ENCODE assay signal across 9 cellular contexts in genomic region chr10:72309290-72310240, GRCh38. TPM values are rescaled to one million over a fixed set of nuclear protein-coding genes. Genes with fewer than 3 reads are reported as not detected.
A peak's percentile ranks its signal among the peaks of the same experiment; 100 is the strongest.
DNase-seq lines count a peak whose midpoint lies in the region; ATAC-seq, FAIRE-seq and TF ChIP-seq lines count a peak whose summit lies in the region.
"Had no signal": no experiment of that assay in that cellular context is flagged by ENCODE, and none has a peak within 500 bp of the region (broad histone marks: within the 10 kb centered on the region; RNA-seq: fewer than 3 reads in every experiment).

No MANE protein-coding gene starts in this region.

- peaks cover 0 to 14% (median 12%) of the 10 kb centered on the region in 4 experiments; a peak in 6 of 7 replicates for H3K4me1 ChIP-seq in H1 (replicated peaks in 1 of 4; ENCODE audit: control insufficient read depth in 3 of 4, insufficient read depth in 4 of 4, low read length in 3 of 4)

- H3K9me3 Mint-ChIP-seq in naive thymus-derived CD8-positive, alpha-beta T cell, result no peaks in the 10 kb centered on the region

- no peak overlapping the region for H3K4me3 ChIP-seq in AG10803 (ENCODE audit: low read length)
- no peak overlapping the region for H3K4me3 ChIP-seq in H1 (ENCODE audit: extremely low read depth in 1 of 4, insufficient read depth in 2 of 4, low read depth in 3 of 4, low read length in 4 of 4)

- H3K4me2 ChIP-seq in H1 (ENCODE audit: insufficient read depth in 1 of 2, low read depth in 2 of 2, low read length in 2 of 2), result peak overlapping the region in 1 of 2 experiments; percentile 23; a peak in 1 of 4 replicates

- peak overlapping the region; percentile 24 to 97 (median 78) for H3K27ac Mint-ChIP-seq in naive thymus-derived CD8-positive, alpha-beta T cell

- TF ChIP-seq POLR2A in H1 (IDR thresholded peaks at IDR 0.05; ENCODE audit: control extremely low read depth in 1 of 2, low read depth in 2 of 2, low read length in 2 of 2), result no peak

- no peak overlapping the region for H2BK120ac ChIP-seq in H1 (replicated peaks; ENCODE audit: low read depth, low read length)

- CTCF ChIA-PET in H1 (lab: Charles Lee; ENCODE audit: partially characterized antibody), result interaction anchor here (0.5 to 1.6 kb wide), 6 partner anchors 19 to 216 kb away, joined by 3 to 9 read pairs (median 5); no protein-coding TSS in a partner anchor

- DNase-seq in AG10803 (ENCODE audit: low read depth) (peak; percentile 75), NCI-H1694 (lab: John Stamatoyannopoulos, UW) (peak; percentile 63), H1 (ENCODE audit: low read depth in 1 of 2, low spot score in 2 of 2) (no peak), retina (no peak), DMS79 (lab: John Stamatoyannopoulos, UW) (no peak)
- DNase-seq in naive thymus-derived CD8-positive, alpha-beta T cell, result no peak
- DNase-seq: activated CD4-positive, alpha-beta T cell treated with anti-CD3 and anti-CD28 coated beads, Interleukin-2, amount 50 U/mL, for 4 hours had no signal

- TF ChIP-seq RAD21 in H1 (IDR thresholded peaks at IDR 0.05 in 1 of 2, conservative IDR thresholded peaks at IDR 0.05 in 1 of 2; ENCODE audit: low read depth in 2 of 2, low read length in 2 of 2), result no peak

- H4K20me1 ChIP-seq in H1 (replicated peaks in 1 of 2; ENCODE audit: control insufficient read depth in 1 of 2, insufficient read depth in 2 of 2, low read length in 2 of 2), result no peaks in the 10 kb centered on the region

- H3K36me3 ChIP-seq in H1 (ENCODE audit: control insufficient read depth in 2 of 4, insufficient read depth in 4 of 4, low read length in 3 of 4), result no peaks in the 10 kb centered on the region

- H3K23ac ChIP-seq in H1 (ENCODE audit: insufficient read length), result no peak overlapping the region

- H2AK5ac ChIP-seq in H1 (ENCODE audit: low read depth, low read length), result no peak overlapping the region

- peaks cover 35 to 79% (median 60%) of the 10 kb centered on the region in 4 donors for H3K4me1 Mint-ChIP-seq in naive thymus-derived CD8-positive, alpha-beta T cell

- no peak for TF ChIP-seq CTCF in AG10803 (conservative IDR thresholded peaks at IDR 0.05; ENCODE audit: low read length)
- TF ChIP-seq CTCF in H1 (IDR thresholded peaks at IDR 0.05; ENCODE audit: control extremely low read depth in 1 of 3, insufficient read depth in 1 of 3, low read depth in 1 of 3, low read length in 3 of 3), result no peak

- H3K79me1 ChIP-seq in H1 (ENCODE audit: low read depth, low read length), result no peaks in the 10 kb centered on the region

- no peaks in the 10 kb centered on the region for H3K9me3 ChIP-seq in H1 (ENCODE audit: insufficient read depth in 2 of 2, low read depth in 1 of 2, low read length in 1 of 2)

- H2BK5ac ChIP-seq in H1 (ENCODE audit: low read depth, low read length), result peak overlapping the region; percentile 19; the same call in 1 of the 2 replicates

- no peak overlapping the region for H4K5ac ChIP-seq in H1 (ENCODE audit: insufficient read length, low read depth, low read length)

- WGBS in H1 (ENCODE audit: extremely low coverage in 1 of 2, insufficient coverage in 1 of 2, insufficient read length in 1 of 2, insufficient replicate concordance in 2 of 2, low coverage in 1 of 2, low lambda C conversion rate in 2 of 2, missing lambda C conversion rate in 1 of 2), 2 experiments, result 83% methylated on average over 21 of the region's 21 CpGs; no CpG with 5 or more reads in 1 of the 2 experiments

- H3K79me2 ChIP-seq in H1 (ENCODE audit: control insufficient read depth in 1 of 2, insufficient read depth in 2 of 2, low read length in 2 of 2), result no peaks in the 10 kb centered on the region

- peaks cover 0 to 3% (median 0%) of the 10 kb centered on the region in 4 experiments; a peak in 1 of 7 replicates for H3K27me3 ChIP-seq in H1 (replicated peaks in 1 of 4; ENCODE audit: control insufficient read depth in 3 of 4, extremely low read depth in 1 of 4, insufficient read depth in 3 of 4, low read length in 3 of 4)

- peak overlapping the region in 8 of 10 donors; percentile 19 to 74 (median 45) for H3K4me3 Mint-ChIP-seq in naive thymus-derived CD8-positive, alpha-beta T cell

- no peak overlapping the region; the same call in 1 of the 2 replicates for H4K8ac ChIP-seq in H1 (ENCODE audit: extremely low read depth, insufficient read depth, low read length)

- no peak overlapping the region for H3K27ac ChIP-seq in H1 (ENCODE audit: low read depth, low read length)

- no peak overlapping the region for H3K9ac ChIP-seq in H1 (replicated peaks in 1 of 4; ENCODE audit: extremely low read depth in 1 of 4, low read depth in 3 of 4, low read length in 3 of 4)

- H3K56ac ChIP-seq in H1 (replicated peaks; ENCODE audit: insufficient read length, low read depth, low read length), result no peak overlapping the region

- peak overlapping the region; percentile 16 for H2BK15ac ChIP-seq in H1 (ENCODE audit: low read length)

- peak overlapping the region; percentile 84 for H3K18ac ChIP-seq in H1 (ENCODE audit: extremely low read depth, low read length)

- H3K23me2 ChIP-seq in H1 (ENCODE audit: low read depth, low read length), result no peaks in the 10 kb centered on the region

- H3K27me3 Mint-ChIP-seq in naive thymus-derived CD8-positive, alpha-beta T cell, result no peaks in the 10 kb centered on the region

- no peak for FAIRE-seq in H1 (lab: Jason Lieb, UNC)

- POLR2A ChIA-PET in H1 (lab: Charles Lee; ENCODE audit: partially characterized antibody), result interaction anchor here (1.0 to 39.2 kb wide), 7 partner anchors 8 to 33 kb away, joined by 3 to 895 read pairs (median 5); partner anchors contain the start of gene DDIT4
- POLR2A ChIA-PET in naive thymus-derived CD8-positive, alpha-beta T cell (lab: Charles Lee), result interaction anchor here (0.6 to 15.6 kb wide), 6 partner anchors 8 to 61 kb away, joined by 3 to 292 read pairs (median 5); no protein-coding TSS in a partner anchor

- peak overlapping the region; percentile 51; the same call in 1 of the 2 replicates for H2BK12ac ChIP-seq in H1 (ENCODE audit: low read depth, low read length)

- no peak overlapping the region for H3K4ac ChIP-seq in H1 (replicated peaks; ENCODE audit: insufficient read length, low read depth, low read length)

- H2AFZ ChIP-seq in H1 (ENCODE audit: low read length), result no peak overlapping the region

- no peak for TF ChIP-seq EP300 in H1 (IDR thresholded peaks at IDR 0.05; ENCODE audit: borderline replicate concordance in 1 of 2, low read depth in 2 of 2, low read length in 2 of 2)

- H3K14ac ChIP-seq in H1 (ENCODE audit: insufficient read length), result no peak overlapping the region

- H4K91ac ChIP-seq in H1 (replicated peaks; ENCODE audit: insufficient read length, low read length), result peak overlapping the region; percentile 45

- no peaks in the 10 kb centered on the region for H3K36me3 Mint-ChIP-seq in naive thymus-derived CD8-positive, alpha-beta T cell

- peak; percentile 39 to 59 for ATAC-seq in naive thymus-derived CD8-positive, alpha-beta T cell
- ATAC-seq in GM19324 (IDR thresholded peaks at IDR 0.05; ENCODE audit: low FRiP score, unreplicated experiment) (no peak), GM21786 (IDR thresholded peaks at IDR 0.05; ENCODE audit: unreplicated experiment) (no peak)

- peak overlapping the region; percentile 82; the same call in 1 of the 2 replicates for H2BK20ac ChIP-seq in H1 (ENCODE audit: low read length)

TF ChIP-seq in H1, 55 proteins besides CTCF, POLR2A, EP300 and RAD21:
- TF ChIP-seq NRF1 (IDR thresholded peaks at IDR 0.05; ENCODE audit: low read depth, low read length) (no peak), MAX (IDR thresholded peaks at IDR 0.05) (peak; percentile 44; the same call in 1 of the 2 replicates)

RNA-seq across cellular contexts. Expression of gene DDIT4, which starts 35.8 kb away (rescaled TPM):
- total RNA-seq in H1 (2021; fragmentation: NEBNext Ultra II Directional; extraction: Animal tissue kit (Norgen Biotek cat#: 25700)), result 42.1 and 47.4 TPM in 2 replicates
- 108 and 187 TPM in 2 replicates for polyA plus RNA-seq in H1 (2011; rRNA removed)
- 146 TPM for polyA plus RNA-seq in H1 (2011; cell fraction: cytosol; rRNA removed)
- polyA plus RNA-seq in H1 (2011; cell fraction: nucleus; rRNA removed), result 143 TPM
- 55.0 to 142 TPM (median 113 TPM) in 4 replicates for polyA plus RNA-seq in H1 (2012, experiment 1 of 2)
- 62.5 TPM for polyA plus RNA-seq in H1 (2012, experiment 2 of 2)
- polyA plus RNA-seq in H1 (2013, experiment 1 of 2), result 18.5 TPM
- 19.9 TPM for polyA plus RNA-seq in H1 (2013, experiment 2 of 2)
- 63.3 and 82.3 TPM in 2 replicates for polyA minus RNA-seq in H1 (2011; rRNA and poly(A)+ RNA removed)
- polyA minus RNA-seq in H1 (2011; cell fraction: cytosol; rRNA and poly(A)+ RNA removed), result 113 TPM
- 186 TPM for polyA minus RNA-seq in H1 (2011; cell fraction: nucleus; rRNA and poly(A)+ RNA removed)
- 10 to 100 TPM; 23.8 to 29.6 TPM for total RNA-seq in naive thymus-derived CD8-positive, alpha-beta T cell
- 100 to 1,000 TPM in 2 of 3 donors, 10 to 100 TPM in 1; 68.0 to 190 (median 189) TPM for polyA plus RNA-seq in naive thymus-derived CD8-positive, alpha-beta T cell

RNA-seq across cellular contexts. Expression of gene DNAJB12, which starts 45.2 kb away (rescaled TPM):
- total RNA-seq in H1 (2021; fragmentation: NEBNext Ultra II Directional; extraction: Animal tissue kit (Norgen Biotek cat#: 25700)), result 19.6 and 20.5 TPM in 2 replicates
- 10.8 and 16.0 TPM in 2 replicates for polyA plus RNA-seq in H1 (2011; rRNA removed)
- 12.4 TPM for polyA plus RNA-seq in H1 (2011; cell fraction: cytosol; rRNA removed)
- 23.3 TPM for polyA plus RNA-seq in H1 (2011; cell fraction: nucleus; rRNA removed)
- polyA plus RNA-seq in H1 (2012, experiment 1 of 2), result 10.7 to 18.5 TPM (median 16.7 TPM) in 4 replicates
- 12.5 TPM for polyA plus RNA-seq in H1 (2012, experiment 2 of 2)
- 14.1 TPM for polyA plus RNA-seq in H1 (2013, experiment 1 of 2)
- polyA plus RNA-seq in H1 (2013, experiment 2 of 2), result 15.3 TPM
- polyA minus RNA-seq in H1 (2011; rRNA and poly(A)+ RNA removed), result 9.2 and 9.8 TPM in 2 replicates
- polyA minus RNA-seq in H1 (2011; cell fraction: cytosol; rRNA and poly(A)+ RNA removed), result 12.0 TPM
- polyA minus RNA-seq in H1 (2011; cell fraction: nucleus; rRNA and poly(A)+ RNA removed), result 13.9 TPM
- 10 to 100 TPM; 25.5 to 27.9 TPM for total RNA-seq in naive thymus-derived CD8-positive, alpha-beta T cell
- 10 to 100 TPM; 13.1 to 25.0 (median 16.6) TPM for polyA plus RNA-seq in naive thymus-derived CD8-positive, alpha-beta T cell

Comparison
In these comparisons a context has a peak if more than half of its experiments do, and no peak if none do; other contexts are left out.
1. DNase-seq: peak in AG10803 (single experiment) and NCI-H1694 (single experiment); none in H1 (0 of 2), naive thymus-derived CD8-positive, alpha-beta T cell (0 of 10), retina (single experiment) and DMS79 (single experiment).
2. ATAC-seq: peak in naive thymus-derived CD8-positive, alpha-beta T cell (2 of 2); none in GM19324 (single experiment) and GM21786 (single experiment).